Comparison of ENCODE assay signal across 1 cellular context in the genomic region with DNA sequence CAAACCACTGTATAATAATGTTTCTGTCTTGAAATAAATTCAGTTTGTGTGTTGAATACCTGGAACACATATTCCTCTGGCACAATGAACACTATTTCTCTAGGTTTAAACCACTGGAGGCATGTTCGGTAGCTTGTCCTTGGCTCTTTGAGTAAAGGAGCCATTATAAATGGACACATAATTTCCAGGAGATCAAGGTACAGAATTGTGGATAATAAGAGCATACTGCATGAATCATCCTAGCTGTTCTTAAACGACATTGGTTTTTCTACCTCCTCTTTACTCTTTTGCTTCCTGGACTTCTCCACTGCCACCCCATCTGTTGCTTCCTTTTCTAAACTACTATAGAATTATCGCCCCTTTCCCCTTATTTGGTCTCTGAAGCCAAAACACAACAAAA.
TF ChIP-seq lines count a peak whose summit lies in the region.

No MANE protein-coding gene starts in this region.

TF ChIP-seq in H1, 55 proteins besides CTCF, POLR2A, EP300 and RAD21:
- TF ChIP-seq GABPA (IDR thresholded peaks at IDR 0.05; ENCODE audit: borderline replicate concordance, insufficient read depth, low read length) (no peak), SP2 (IDR thresholded peaks at IDR 0.05; ENCODE audit: low read length) (no peak), NANOG (IDR thresholded peaks at IDR 0.05; ENCODE audit: insufficient read depth, low read depth, low read length, poor library complexity, severe bottlenecking) (no peak), CHD2 (IDR thresholded peaks at IDR 0.05; ENCODE audit: low read length) (no peak), RFX5 (IDR thresholded peaks at IDR 0.05; ENCODE audit: borderline replicate concordance, low read depth, low read length) (no peak), YY1 (IDR thresholded peaks at IDR 0.05; ENCODE audit: low read depth, low read length) (no peak), ZNF274 (IDR thresholded peaks at IDR 0.05; ENCODE audit: borderline replicate concordance, extremely low read depth, low read length) (no peak), SAP30 (IDR thresholded peaks at IDR 0.05; ENCODE audit: insufficient read depth, insufficient replicate concordance, low read length) (no peak), KDM1A (IDR thresholded peaks at IDR 0.05; ENCODE audit: borderline replicate concordance, low read length) (no peak), KDM4A (IDR thresholded peaks at IDR 0.05; ENCODE audit: low read depth, low read length, severe bottlenecking) (no peak), BRCA1 (IDR thresholded peaks at IDR 0.05; ENCODE audit: low read depth, low read length) (no peak), CBX8 (IDR thresholded peaks at IDR 0.05; ENCODE audit: borderline replicate concordance, low read depth, low read length) (no peak), SIN3A (conservative IDR thresholded peaks at IDR 0.05 in 1 of 2, IDR thresholded peaks at IDR 0.05 in 1 of 2; ENCODE audit: low read depth in 1 of 2, low read length in 2 of 2) (no peak), CEBPB (IDR thresholded peaks at IDR 0.05; ENCODE audit: low read depth, low read length) (no peak)
